Comparison of ENCODE assay signal across 20 cellular contexts in the genomic region with DNA sequence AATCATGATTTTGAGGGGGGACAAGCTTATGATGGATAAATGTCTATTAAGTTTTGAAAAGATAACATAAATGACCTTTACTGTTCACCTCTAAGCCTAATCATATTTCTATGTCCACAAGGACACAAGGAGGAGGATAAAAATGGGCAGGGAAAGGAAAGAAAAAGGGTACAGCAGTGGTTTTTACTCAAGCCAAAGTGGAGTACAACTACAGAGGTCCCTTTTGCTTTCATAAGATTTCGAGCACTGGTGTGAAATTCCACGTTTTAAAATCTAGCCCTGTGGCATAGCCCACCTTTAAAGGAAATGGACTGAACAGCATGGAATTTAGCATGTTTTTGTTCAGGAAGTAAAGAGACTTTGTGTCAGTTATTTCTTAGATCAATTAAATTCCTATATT.
"Had no signal": no experiment of that assay in that cellular context is flagged by ENCODE, and none has a peak within 500 bp of the region (broad histone marks: within the 10 kb centered on the region; RNA-seq: fewer than 3 reads in every experiment).

No MANE protein-coding gene starts in this region.

- H3K27ac Mint-ChIP-seq: activated CD4-positive, alpha-beta T cell treated with anti-CD3 and anti-CD28 coated beads for 36 hours; activated CD8-positive, alpha-beta T cell treated with anti-CD3 and anti-CD28 coated beads for 36 hours; activated naive CD4-positive, alpha-beta T cell treated with anti-CD3 and anti-CD28 coated beads, Interleukin-2, amount 50 U/mL, for 24 hours; nephron; stimulated activated effector memory CD8-positive, alpha-beta T cell treated with anti-CD3 and anti-CD28 coated beads, Interleukin-12 subunit alpha, Interleukin-12 subunit beta, amount 100 ng/mL, for 72 hours had no signal

- H3K9me3 Mint-ChIP-seq: activated CD8-positive, alpha-beta T cell treated with anti-CD3 and anti-CD28 coated beads for 36 hours; activated naive CD4-positive, alpha-beta T cell treated with anti-CD3 and anti-CD28 coated beads, Interleukin-2, amount 50 U/mL, for 24 hours; brain; nephron; stimulated activated effector memory CD8-positive, alpha-beta T cell treated with anti-CD3 and anti-CD28 coated beads, Interleukin-12 subunit alpha, Interleukin-12 subunit beta, amount 100 ng/mL, for 72 hours had no signal

- H3K27ac ChIP-seq: psoas muscle, VCaP had no signal

- H3K4me3 Mint-ChIP-seq: activated CD4-positive, alpha-beta T cell treated with anti-CD3 and anti-CD28 coated beads for 36 hours; activated CD8-positive, alpha-beta T cell treated with anti-CD3 and anti-CD28 coated beads for 36 hours; activated naive CD4-positive, alpha-beta T cell treated with anti-CD3 and anti-CD28 coated beads, Interleukin-2, amount 50 U/mL, for 24 hours; brain; nephron; stimulated activated effector memory CD8-positive, alpha-beta T cell treated with anti-CD3 and anti-CD28 coated beads, Interleukin-12 subunit alpha, Interleukin-12 subunit beta, amount 100 ng/mL, for 72 hours had no signal

- H3K27me3 Mint-ChIP-seq: brain had no signal

- ATAC-seq: activated CD4-positive, alpha-beta T cell treated with anti-CD3 and anti-CD28 coated beads for 36 hours; activated CD8-positive, alpha-beta T cell treated with anti-CD3 and anti-CD28 coated beads for 36 hours; left ventricle myocardium superior; psoas muscle; sciatic nerve; stimulated activated effector memory CD8-positive, alpha-beta T cell treated with anti-CD3 and anti-CD28 coated beads, Interleukin-12 subunit alpha, Interleukin-12 subunit beta, amount 100 ng/mL, for 72 hours had no signal

- H3K36me3 Mint-ChIP-seq: activated naive CD4-positive, alpha-beta T cell treated with anti-CD3 and anti-CD28 coated beads, Interleukin-2, amount 50 U/mL, for 24 hours; stimulated activated effector memory CD8-positive, alpha-beta T cell treated with anti-CD3 and anti-CD28 coated beads, Interleukin-12 subunit alpha, Interleukin-12 subunit beta, amount 100 ng/mL, for 72 hours had no signal

- H3K4me3 ChIP-seq: psoas muscle, thoracic aorta had no signal

- H3K4me1 Mint-ChIP-seq: activated CD4-positive, alpha-beta T cell treated with anti-CD3 and anti-CD28 coated beads for 36 hours; activated naive CD4-positive, alpha-beta T cell treated with anti-CD3 and anti-CD28 coated beads, Interleukin-2, amount 50 U/mL, for 24 hours; brain; nephron; stimulated activated effector memory CD8-positive, alpha-beta T cell treated with anti-CD3 and anti-CD28 coated beads, Interleukin-12 subunit alpha, Interleukin-12 subunit beta, amount 100 ng/mL, for 72 hours had no signal

- DNase-seq: activated CD4-positive, alpha-beta T cell treated with anti-CD3 and anti-CD28 coated beads for 36 hours; activated CD8-positive, alpha-beta memory T cell treated with anti-CD3 and anti-CD28 coated beads, Interleukin-2, amount 50 U/mL, for 4 hours; activated CD8-positive, alpha-beta T cell treated with anti-CD3 and anti-CD28 coated beads for 36 hours; activated effector memory CD4-positive, alpha-beta T cell treated with anti-CD3 and anti-CD28 coated beads, Interleukin-2, amount 50 U/mL, for 16 hours; activated T-cell treated with anti-CD3 and anti-CD28 coated beads, Interleukin-2, amount 50 U/mL, for 48 hours; amniotic stem cell; erythroblast; hypothalamus; left ventricle myocardium superior; occipital lobe; psoas muscle; stimulated activated CD4-positive, alpha-beta T cell treated with anti-CD3 and anti-CD28 coated beads, Interleukin-12 subunit alpha, Interleukin-12 subunit beta, amount 100 ng/mL, for 4 hours; stimulated activated CD4-positive, alpha-beta T cell treated with anti-CD3 and anti-CD28 coated beads, Interleukin-2, amount 100 ng/mL, for 24 hours had no signal

- H3K4me1 ChIP-seq: psoas muscle had no signal

- H3K9me3 ChIP-seq: psoas muscle, thoracic aorta had no signal
